ENCODE assay signal across 8 cellular contexts in the genomic region with DNA sequence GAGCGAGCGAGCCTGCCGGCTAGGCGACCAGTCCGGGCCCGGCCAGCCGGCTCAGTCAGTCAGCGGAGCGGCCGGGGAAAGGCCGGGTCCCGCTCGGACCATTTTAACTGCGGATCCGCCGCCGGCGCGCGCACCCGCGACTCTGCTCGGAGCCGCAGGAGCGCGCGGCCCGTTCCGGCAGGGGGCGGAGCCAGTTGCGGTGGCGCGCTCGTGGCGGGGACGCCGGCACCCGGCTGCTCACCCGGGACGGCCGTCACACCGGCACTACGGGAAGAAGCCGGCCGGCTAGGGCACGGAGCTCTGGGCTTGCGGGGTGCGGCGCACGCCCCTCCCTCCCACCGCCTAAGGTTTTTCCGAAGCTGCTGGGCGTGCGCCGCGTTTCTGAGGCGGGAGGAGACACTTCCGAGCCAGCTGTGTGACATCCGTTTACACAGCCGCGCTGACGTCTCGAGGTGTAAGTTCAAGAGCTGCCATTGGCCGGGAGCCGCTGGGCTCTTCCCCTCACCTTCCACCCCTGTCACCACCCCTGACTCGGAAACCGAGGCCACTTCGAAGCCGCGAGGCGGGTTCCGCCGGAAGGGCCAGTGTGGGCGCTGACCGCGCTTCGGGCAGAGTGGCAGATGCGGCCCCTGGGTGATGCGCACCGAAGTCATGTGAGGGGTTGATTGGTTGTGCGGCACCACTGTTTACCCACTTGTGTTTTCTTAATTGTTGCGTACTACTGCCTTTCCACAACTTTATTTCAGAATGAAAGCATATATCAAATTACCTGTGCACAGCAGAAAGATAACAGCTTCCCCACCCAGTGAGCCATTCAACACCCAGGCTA. TPM values are rescaled to one million over a fixed set of nuclear protein-coding genes. Genes with fewer than 3 reads are reported as not detected.
DNase-seq lines count a peak whose midpoint lies in the region; ATAC-seq and TF ChIP-seq lines count a peak whose summit lies in the region.

A gene (minus strand): TSS at position 144 of the 829 bp plus-strand sequence.

- peaks cover 7% of the 10 kb centered on the region for H3K9me3 Mint-ChIP-seq in nephron
- peaks cover 2 to 4% of the 10 kb centered on the region in 2 donors for H3K9me3 Mint-ChIP-seq in stimulated activated naive CD8-positive, alpha-beta T cell treated with anti-CD3 and anti-CD28 coated beads, Interleukin-15, amount 100 ng/mL, for 72 hours

- DNase-seq in EH (ENCODE audit: low read depth): peak; percentile 94
- peak; percentile 90 for DNase-seq in GOT3 (lab: John Stamatoyannopoulos, UW)
- DNase-seq in LNCaP clone FGC (ENCODE audit: low read depth): peak; percentile 97
- peak; percentile 86 for DNase-seq in activated effector memory CD4-positive, alpha-beta T cell treated with Interleukin-2 at 50 U/mL for 16 hours
- peak; percentile 89 for DNase-seq in fibroblast of the aortic adventitia (ENCODE audit: low read depth)
- DNase-seq in stimulated activated naive CD8-positive, alpha-beta T cell treated with anti-CD3 and anti-CD28 coated beads, Interleukin-15, amount 100 ng/mL, for 72 hours: peak; percentile 89 to 95

- TF ChIP-seq POLR2A in Raji (IDR thresholded peaks at IDR 0.05; ENCODE audit: insufficient read depth, low read depth, low read length): peak; percentile 86

- H3K36me3 Mint-ChIP-seq in nephron (ENCODE audit: low read depth): peaks cover 13% of the 10 kb centered on the region

- H3K4me1 Mint-ChIP-seq in nephron: peaks cover 27% of the 10 kb centered on the region
- peaks cover 29% of the 10 kb centered on the region for H3K4me1 Mint-ChIP-seq in stimulated activated naive CD8-positive, alpha-beta T cell treated with anti-CD3 and anti-CD28 coated beads, Interleukin-15, amount 100 ng/mL, for 72 hours

- TF ChIP-seq CTCF in LNCaP clone FGC (IDR thresholded peaks at IDR 0.05; ENCODE audit: control insufficient read depth, extremely low read depth, insufficient read depth) (no peak), fibroblast of the aortic adventitia (IDR thresholded peaks at IDR 0.05; ENCODE audit: insufficient read depth, low read length) (no peak), nephron (IDR thresholded peaks at IDR 0.05; ENCODE audit: unreplicated experiment in 3 of 3) (no peak)

- no peaks in the 10 kb centered on the region for H3K27me3 Mint-ChIP-seq in nephron (ENCODE audit: low read depth)
- H3K27me3 Mint-ChIP-seq in stimulated activated naive CD8-positive, alpha-beta T cell treated with anti-CD3 and anti-CD28 coated beads, Interleukin-15, amount 100 ng/mL, for 72 hours: no peaks in the 10 kb centered on the region

- peak within 1 kb of the TSS; percentile 82 for H3K4me3 ChIP-seq in LNCaP clone FGC (ENCODE audit: low read depth, low read length)
- H3K4me3 ChIP-seq in fibroblast of the aortic adventitia (ENCODE audit: low read depth, low read length): peak within 1 kb of the TSS; percentile 85

- peak within 1 kb of the TSS; percentile 72 to 88 (median 79) for H3K27ac Mint-ChIP-seq in nephron
- peak within 1 kb of the TSS; percentile 94 to 96 for H3K27ac Mint-ChIP-seq in stimulated activated naive CD8-positive, alpha-beta T cell treated with anti-CD3 and anti-CD28 coated beads, Interleukin-15, amount 100 ng/mL, for 72 hours

- peak within 1 kb of the TSS; percentile 93 to 98 (median 94) for H3K4me3 Mint-ChIP-seq in nephron
- H3K4me3 Mint-ChIP-seq in stimulated activated naive CD8-positive, alpha-beta T cell treated with anti-CD3 and anti-CD28 coated beads, Interleukin-15, amount 100 ng/mL, for 72 hours: peak within 1 kb of the TSS; percentile 87 to 88

- ATAC-seq in stimulated activated naive CD8-positive, alpha-beta T cell treated with anti-CD3 and anti-CD28 coated beads, Interleukin-15, amount 100 ng/mL, for 72 hours: peak; percentile 88

RNA-seq across cellular contexts. Expression of the gene that starts here (rescaled TPM):
- 8.3 and 19.7 TPM in 2 replicates for total RNA-seq in fibroblast of the aortic adventitia (ENCODE audit: low replicate concordance)

Comparison
In these comparisons a context has a peak if more than half of its experiments do, and no peak if none do; other contexts are left out.
1. Peak in every context shown above with its lines: DNase-seq, ATAC-seq and H3K4me3 ChIP-seq.